8 cellular contexts compared by ENCODE assay signal in the genomic region with DNA sequence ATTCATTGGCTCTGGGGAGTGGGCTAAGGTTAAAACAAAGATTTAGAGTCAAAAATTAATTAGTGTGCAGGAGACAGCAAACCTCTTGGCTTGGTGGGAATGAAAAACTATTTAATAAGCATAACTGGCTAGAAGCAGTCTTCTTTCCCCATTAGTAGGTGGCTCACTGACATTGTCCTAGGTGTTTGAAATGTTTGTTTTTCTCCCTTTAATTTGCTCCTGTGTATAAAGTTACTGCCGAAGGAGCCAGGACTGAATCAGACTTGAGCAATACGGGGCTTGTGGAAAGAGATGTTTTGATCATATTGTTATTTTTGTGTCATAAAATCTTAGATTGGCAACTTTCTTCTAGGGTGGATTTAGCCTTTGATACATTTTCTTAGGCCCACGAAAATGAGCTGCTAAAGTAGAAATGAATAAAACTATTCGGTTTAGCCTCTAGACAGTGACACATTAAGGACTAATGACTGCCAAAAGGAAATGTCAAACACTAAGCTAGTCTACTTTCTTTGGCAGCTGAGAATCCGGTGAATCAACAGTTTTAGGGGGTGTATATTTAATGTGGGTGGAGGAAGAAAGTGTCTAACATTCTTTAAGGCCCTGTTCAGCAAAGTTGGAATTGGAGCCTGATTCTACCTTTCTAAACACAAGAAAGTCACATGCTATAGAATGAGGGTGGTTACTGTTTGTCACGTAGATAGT. TPM values are rescaled to one million over a fixed set of nuclear protein-coding genes. Genes with fewer than 3 reads are reported as not detected.
DNase-seq lines count a peak whose midpoint lies in the region; ATAC-seq and TF ChIP-seq lines count a peak whose summit lies in the region.
"Had no signal": no experiment of that assay in that cellular context is flagged by ENCODE, and none has a peak within 500 bp of the region (broad histone marks: within the 10 kb centered on the region; RNA-seq: fewer than 3 reads in every experiment).

No MANE protein-coding gene starts in this region.

- H3K36me3 ChIP-seq in MG63 = peaks cover 16% of the 10 kb centered on the region
- H3K36me3 ChIP-seq in lower lobe of right lung = no peaks in the 10 kb centered on the region
- no peaks in the 10 kb centered on the region for H3K36me3 ChIP-seq in uterus

- intact Hi-C loops in lower lobe of right lung (cut with DNase I) (no loop called here), uterus (cut with DNase I; ENCODE audit: low total_unique reads) (no loop called here)

- DNase-seq in MG63 (peak; percentile 63), coronary artery (ENCODE audit: low spot score) (no peak), lower lobe of right lung (no peak), uterus (no peak), NCI-H2029 treated with DMSO at 0.1 percent for 48 hours (lab: John Stamatoyannopoulos, UW) (no peak), HEK293T (ENCODE audit: extremely low spot score) (no peak)
- DNase-seq: effector CD4-positive, alpha-beta T cell had no signal

- H3K9me3 ChIP-seq in MG63 (no peaks in the 10 kb centered on the region), lower lobe of right lung (no peaks in the 10 kb centered on the region), uterus (no peaks in the 10 kb centered on the region)

- H3K27ac ChIP-seq in coronary artery (peak overlapping the region; percentile 54 to 66), lower lobe of right lung (peak overlapping the region; percentile 13), uterus (peak overlapping the region; percentile 33 to 38)

- H3K27me3 ChIP-seq in MG63 = no peaks in the 10 kb centered on the region
- no peaks in the 10 kb centered on the region for H3K27me3 ChIP-seq in lower lobe of right lung (ENCODE audit: low read depth)
- H3K27me3 ChIP-seq in uterus = no peaks in the 10 kb centered on the region

- H3K4me1 ChIP-seq in lower lobe of right lung = peaks cover 48% of the 10 kb centered on the region
- H3K4me1 ChIP-seq in uterus = peaks cover 5 to 41% of the 10 kb centered on the region in 2 donors

- no peak for TF ChIP-seq POLR2A in uterus (IDR thresholded peaks at IDR 0.05)

- TF ChIP-seq CTCF in coronary artery (IDR thresholded peaks at IDR 0.05) = no peak
- no peak for TF ChIP-seq CTCF in lower lobe of right lung (IDR thresholded peaks at IDR 0.05)
- TF ChIP-seq CTCF in uterus (IDR thresholded peaks at IDR 0.05) = no peak

- POLR2A ChIA-PET in HEK293T (lab: Yijun Ruan, JAX) = no interaction called here

- ATAC-seq in lower lobe of right lung (peak; percentile 42 to 91), HG03045 (IDR thresholded peaks at IDR 0.05; ENCODE audit: unreplicated experiment) (no peak)

- CTCF ChIA-PET in HEK293T (lab: Yijun Ruan, JAX) = interaction anchor here (0.5 to 0.6 kb wide), 2 partner anchors 20 to 1060 kb away, joined by 3 read pairs; no protein-coding TSS in a partner anchor

- no peak overlapping the region for H3K4me3 ChIP-seq in MG63
- H3K4me3 ChIP-seq in coronary artery = peak overlapping the region; percentile 10
- H3K4me3 ChIP-seq in lower lobe of right lung = no peak overlapping the region
- H3K4me3 ChIP-seq in uterus = no peak overlapping the region

TF ChIP-seq in HEK293T, 16 proteins besides CTCF, POLR2A, EP300 and RAD21:
- TF ChIP-seq SUZ12 (IDR thresholded peaks at IDR 0.05) (no peak), NFRKB (IDR thresholded peaks at IDR 0.05) (no peak), BHLHE40 (IDR thresholded peaks at IDR 0.05; ENCODE audit: borderline replicate concordance) (no peak)

RNA-seq across cellular contexts. Expression of gene LRRTM2, which starts 30.2 kb away (rescaled TPM):
- total RNA-seq in MG63 (2014; rRNA removed; shearing (Covaris generic); ENCODE audit: low replicate concordance) = 0.54 TPM in 1 of 2 replicates, not detected in the other
- total RNA-seq in lower lobe of right lung = 0.30 TPM
- total RNA-seq in uterus = 1 to 10 TPM in 1 of 4 donors, under 1 TPM in 2, not detected in 1; under 0.01 to 1.4 (median 0.55) TPM
